ENCODE assay signal across 25 cellular contexts in the genomic region with DNA sequence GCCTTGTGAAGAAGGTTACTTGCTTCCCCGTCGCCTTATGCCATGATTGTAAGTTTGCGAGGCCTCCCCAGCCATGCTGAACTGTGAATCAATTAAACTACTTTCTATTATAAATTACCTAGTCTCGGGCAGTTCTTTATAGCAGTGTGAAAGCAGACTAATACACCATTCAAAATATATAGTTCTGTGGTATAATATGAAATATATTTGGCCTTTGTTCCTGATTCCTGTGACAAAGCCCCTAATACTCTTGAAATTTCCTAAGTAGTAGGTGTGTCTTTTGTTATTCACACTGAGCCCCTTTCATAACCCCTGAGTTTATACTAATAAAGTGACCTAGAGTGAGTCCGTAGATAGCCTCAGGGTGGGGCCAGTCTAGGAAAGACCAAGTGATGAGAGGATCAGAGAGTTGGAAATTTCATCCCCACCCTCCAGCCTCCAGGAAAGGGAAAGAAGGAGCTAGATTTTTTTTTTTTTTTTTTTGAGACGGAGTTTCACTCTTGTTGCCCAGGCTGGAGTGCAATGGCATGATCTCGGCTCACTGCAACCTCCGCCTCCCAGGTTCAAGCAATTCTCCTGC.
"Had no signal": no experiment of that assay in that cellular context is flagged by ENCODE, and none has a peak within 500 bp of the region (broad histone marks: within the 10 kb centered on the region; RNA-seq: fewer than 3 reads in every experiment).

No MANE protein-coding gene starts in this region.

- H3K4me3 ChIP-seq: adrenal gland, body of pancreas, colonic mucosa had no signal

- H3K27me3 ChIP-seq: adrenal gland, body of pancreas, colonic mucosa had no signal

- H3K27me3 Mint-ChIP-seq: activated CD8-positive, alpha-beta T cell treated with anti-CD3 and anti-CD28 coated beads for 36 hours; activated T-helper 17 cell treated with anti-CD3 and anti-CD28 coated beads, Interleukin-2, amount 50 U/mL, for 72 hours had no signal

- H3K36me3 ChIP-seq: adrenal gland, colonic mucosa had no signal

- H3K4me3 Mint-ChIP-seq: activated CD8-positive, alpha-beta T cell treated with anti-CD3 and anti-CD28 coated beads for 36 hours; activated naive CD4-positive, alpha-beta T cell treated with anti-CD3 and anti-CD28 coated beads for 36 hours; activated T-cell treated with anti-CD3 and anti-CD28 coated beads, Interleukin-2, amount 50 U/mL, for 4 hours; activated T-helper 17 cell treated with anti-CD3 and anti-CD28 coated beads, Interleukin-2, amount 50 U/mL, for 72 hours; WTC11 had no signal

- ATAC-seq: activated CD8-positive, alpha-beta T cell treated with anti-CD3 and anti-CD28 coated beads for 36 hours; activated naive CD4-positive, alpha-beta T cell treated with anti-CD3 and anti-CD28 coated beads, Interleukin-2, amount 50 U/mL, for 72 hours; activated T-cell treated with anti-CD3 and anti-CD28 coated beads, Interleukin-2, amount 50 U/mL, for 4 hours; activated T-helper 17 cell treated with anti-CD3 and anti-CD28 coated beads, Interleukin-2, amount 50 U/mL, for 72 hours; body of pancreas; esophagus mucosa; WTC11 had no signal

- H3K36me3 Mint-ChIP-seq: activated naive CD4-positive, alpha-beta T cell treated with anti-CD3 and anti-CD28 coated beads, Interleukin-2, amount 50 U/mL, for 72 hours had no signal

- H3K27ac Mint-ChIP-seq: activated CD8-positive, alpha-beta T cell treated with anti-CD3 and anti-CD28 coated beads for 36 hours; activated naive CD4-positive, alpha-beta T cell treated with anti-CD3 and anti-CD28 coated beads for 36 hours; activated naive CD4-positive, alpha-beta T cell treated with anti-CD3 and anti-CD28 coated beads, Interleukin-2, amount 50 U/mL, for 72 hours; activated T-helper 17 cell treated with anti-CD3 and anti-CD28 coated beads, Interleukin-2, amount 50 U/mL, for 72 hours; WTC11 had no signal

- H3K9me3 Mint-ChIP-seq: activated CD8-positive, alpha-beta T cell treated with anti-CD3 and anti-CD28 coated beads for 36 hours; activated naive CD4-positive, alpha-beta T cell treated with anti-CD3 and anti-CD28 coated beads for 36 hours; activated naive CD4-positive, alpha-beta T cell treated with anti-CD3 and anti-CD28 coated beads, Interleukin-2, amount 50 U/mL, for 72 hours; activated T-cell treated with anti-CD3 and anti-CD28 coated beads, Interleukin-2, amount 50 U/mL, for 4 hours; activated T-helper 17 cell treated with anti-CD3 and anti-CD28 coated beads, Interleukin-2, amount 50 U/mL, for 72 hours had no signal

- H3K4me1 ChIP-seq: adrenal gland, body of pancreas, colonic mucosa had no signal

- H3K9me3 ChIP-seq: adrenal gland, body of pancreas, colonic mucosa had no signal

- DNase-seq: activated CD4-positive, alpha-beta T cell treated with anti-CD3 and anti-CD28 coated beads for 48 hours; activated CD4-positive, alpha-beta T cell treated with anti-CD3 and anti-CD28 coated beads, Interleukin-2, amount 50 U/mL, for 1 hour; activated CD4-positive, alpha-beta T cell treated with anti-CD3 and anti-CD28 coated beads, Interleukin-2, amount 50 U/mL, for 48 hours; activated CD8-positive, alpha-beta memory T cell treated with anti-CD3 and anti-CD28 coated beads for 24 hours; activated CD8-positive, alpha-beta T cell treated with anti-CD3 and anti-CD28 coated beads for 36 hours; activated effector memory CD4-positive, alpha-beta T cell treated with Interleukin-2 at 50 U/mL for 16 hours; activated gamma-delta T cell treated with Interleukin-2 at 50 U/mL for 16 hours; activated naive CD4-positive, alpha-beta T cell treated with anti-CD3 and anti-CD28 coated beads for 36 hours; activated T-cell treated with anti-CD3 and anti-CD28 coated beads, Interleukin-2, amount 50 U/mL, for 4 hours; adrenal gland; amygdala; aorta; body of pancreas; central memory CD4-positive, alpha-beta T cell; cerebellar nuclear complex; colonic mucosa; effector CD8-positive, alpha-beta T cell; foreskin fibroblast; head of caudate nucleus; T-helper 2 cell had no signal

- H3K27ac ChIP-seq: adrenal gland, body of pancreas, colonic mucosa, VCaP had no signal
